23 cellular contexts compared by ENCODE assay signal in the genomic region with DNA sequence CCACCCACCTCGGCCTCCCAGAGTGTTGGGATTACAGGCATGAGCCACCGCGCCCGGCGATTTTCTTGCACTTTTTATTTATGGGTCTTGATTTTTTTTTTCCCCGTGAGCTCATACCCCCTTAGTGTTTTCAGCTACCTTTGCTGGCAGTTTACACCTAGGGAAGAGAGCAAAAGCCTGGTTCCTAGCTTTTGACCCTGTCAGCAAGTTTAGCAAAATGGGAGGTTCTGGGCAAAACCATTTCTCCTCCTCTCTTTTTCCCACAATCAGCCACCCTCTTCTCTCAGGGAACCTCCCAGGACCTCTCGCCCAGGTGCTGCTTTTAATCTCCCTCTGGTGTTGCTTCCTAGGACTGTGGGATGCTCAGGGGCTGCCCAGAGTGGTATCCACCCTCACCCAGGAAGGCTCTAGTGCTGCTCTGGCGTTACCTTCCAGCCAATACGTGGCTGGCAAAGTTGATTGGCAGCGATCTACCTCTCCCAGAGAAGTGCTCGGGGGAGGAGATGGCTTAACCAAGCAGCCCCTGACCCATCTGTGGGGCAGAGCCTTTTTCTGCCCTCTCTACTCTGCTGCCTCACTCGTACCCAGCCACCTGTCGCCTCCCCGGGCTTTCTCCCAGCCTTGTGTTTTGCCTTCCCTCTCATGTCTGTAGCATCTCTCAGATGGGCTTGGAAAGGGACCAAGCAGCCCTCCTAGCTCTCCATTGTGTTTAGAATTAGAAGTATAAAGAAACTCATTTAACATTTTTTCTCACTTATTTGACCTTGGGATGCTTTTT.
"Had no signal": no experiment of that assay in that cellular context is flagged by ENCODE, and none has a peak within 500 bp of the region (broad histone marks: within the 10 kb centered on the region; RNA-seq: fewer than 3 reads in every experiment).

No MANE protein-coding gene starts in this region.

- ATAC-seq: esophagus mucosa; gastrocnemius medialis; heart right ventricle; left lobe of liver; mucosa of descending colon; naive thymus-derived CD8-positive, alpha-beta T cell had no signal

- H3K27me3 ChIP-seq: gastrocnemius medialis, heart right ventricle, sigmoid colon, stomach, transverse colon had no signal

- H3K27me3 Mint-ChIP-seq: naive thymus-derived CD8-positive, alpha-beta T cell had no signal

- H3K27ac ChIP-seq: coronary artery, gastrocnemius medialis, heart right ventricle, sigmoid colon, skin epidermis, stomach, thoracic aorta, transverse colon had no signal

- FAIRE-seq: endometrium, islet of Langerhans had no signal

- H3K4me1 ChIP-seq: sigmoid colon, stomach had no signal

- H3K9me3 ChIP-seq: gastrocnemius medialis, thoracic aorta, transverse colon had no signal

- H3K4me3 ChIP-seq: coronary artery, gastrocnemius medialis, heart right ventricle, mucosa of descending colon, sigmoid colon, skin epidermis, stomach, thoracic aorta, transverse colon had no signal

- H3K4me3 Mint-ChIP-seq: neural crest cell had no signal

- DNase-seq: effector CD4-positive, alpha-beta T cell; gastrocnemius medialis; heart right ventricle; hypothalamus; kidney glomerular epithelial cell; mammary epithelial cell; mucosa of descending colon; naive thymus-derived CD8-positive, alpha-beta T cell; sigmoid colon; stimulated activated CD4-positive, alpha-beta T cell treated with anti-CD3 and anti-CD28 coated beads, Interleukin-2, amount 100 ng/mL, for 24 hours; stimulated activated CD4-positive, alpha-beta T cell treated with anti-CD3 and anti-CD28 coated beads, Interleukin-4, amount 100 ng/mL, for 4 hours; stimulated activated naive CD4-positive, alpha-beta T cell; stomach; substantia nigra; transverse colon had no signal
